ENCODE assay signal across 26 cellular contexts in genomic region chr9:69619233-69619632, GRCh38.
"Had no signal": no experiment of that assay in that cellular context is flagged by ENCODE, and none has a peak within 500 bp of the region (broad histone marks: within the 10 kb centered on the region; RNA-seq: fewer than 3 reads in every experiment).

No MANE protein-coding gene starts in this region.

- H3K27me3 ChIP-seq: stomach, suprapubic skin, testis, thyroid gland, tibial artery, tibial nerve, transverse colon, upper lobe of left lung, upper lobe of right lung, uterus, vagina had no signal

- H3K36me3 ChIP-seq: stomach, suprapubic skin, thoracic aorta, thyroid gland, tibial artery, tibial nerve, transverse colon, upper lobe of left lung, upper lobe of right lung, uterus, vagina had no signal

- ATAC-seq: stimulated activated effector memory CD8-positive, alpha-beta T cell treated with anti-CD3 and anti-CD28 coated beads, Interleukin-12 subunit alpha, Interleukin-12 subunit beta, amount 100 ng/mL, for 72 hours; stimulated activated memory B cell treated with anti-CD40 and anti-IgM and Interleukin-4, amounts not matched to agents 10 μg/mL and 1 μg/mL and 100 μg/mL, for 72 hours; stimulated activated naive B cell treated with anti-CD40 and anti-IgM and Interleukin-4, amounts not matched to agents 10 μg/mL and 1 μg/mL and 100 μg/mL, for 72 hours; stimulated activated naive CD8-positive, alpha-beta T cell treated with anti-CD3 and anti-CD28 coated beads, Interleukin-15, amount 100 ng/mL, for 72 hours; stimulated activated naive CD8-positive, alpha-beta T cell treated with anti-CD3 and anti-CD28 coated beads, Interleukin-15, Interleukin-2, amounts not matched to agents 100 U/mL and 50 U/mL, for 24 hours; upper lobe of right lung had no signal

- H3K4me3 ChIP-seq: stomach, suprapubic skin, testis, thoracic aorta, thyroid gland, tibial artery, tibial nerve, transverse colon, upper lobe of left lung, upper lobe of right lung, uterus, vagina had no signal

- DNase-seq: stimulated activated CD4-positive, alpha-beta T cell treated with anti-CD3 and anti-CD28 coated beads, Interleukin-2, amount 100 ng/mL, for 48 hours; stimulated activated CD4-positive, alpha-beta T cell treated with anti-CD3 and anti-CD28 coated beads, Interleukin-4, amount 100 ng/mL, for 1 hour; stimulated activated CD4-positive, alpha-beta T cell treated with anti-CD3 and anti-CD28 coated beads, Interleukin-4, amount 100 ng/mL, for 24 hours; stimulated activated CD4-positive, alpha-beta T cell treated with anti-CD3 and anti-CD28 coated beads, Interleukin-4, amount 100 ng/mL, for 4 hours; stimulated activated CD8-positive, alpha-beta memory T cell treated with anti-CD3 and anti-CD28 coated beads, Interleukin-4, amount 100 ng/mL, for 48 hours; stimulated activated naive B cell treated with anti-CD40 and anti-IgM and Interleukin-4, amounts not matched to agents 10 μg/mL and 1 μg/mL and 100 μg/mL, for 72 hours; stimulated activated naive CD4-positive, alpha-beta T cell; stimulated activated naive CD8-positive, alpha-beta T cell treated with anti-CD3 and anti-CD28 coated beads, Interleukin-15, amount 100 ng/mL, for 72 hours; stimulated activated naive CD8-positive, alpha-beta T cell treated with anti-CD3 and anti-CD28 coated beads, Interleukin-15, Interleukin-2, amounts not matched to agents 100 U/mL and 50 U/mL, for 24 hours; stomach; substantia nigra; testis; thyroid gland; tibial artery; transverse colon; trophoblast cell; upper lobe of left lung; upper lobe of right lung; uterus had no signal

- H3K4me1 ChIP-seq: testis, thyroid gland, tibial artery, transverse colon, upper lobe of left lung, upper lobe of right lung, uterus had no signal

- H3K27ac ChIP-seq: stomach, suprapubic skin, testis, thoracic aorta, thyroid gland, tibial artery, tibial nerve, transverse colon, upper lobe of left lung, upper lobe of right lung, uterus, vagina had no signal

- FAIRE-seq: urothelium cell line had no signal

- H3K9me3 ChIP-seq: stomach, suprapubic skin, testis, thoracic aorta, thyroid gland, tibial artery, tibial nerve, transverse colon, upper lobe of left lung, upper lobe of right lung, uterus, vagina had no signal
